In genomic region chr9:130186839-130187522, GRCh38 we compare ENCODE assay signal across 8 cellular contexts. TPM values are rescaled to one million over a fixed set of nuclear protein-coding genes. Genes with fewer than 3 reads are reported as not detected.
DNase-seq lines count a peak whose midpoint lies in the region; ATAC-seq and TF ChIP-seq lines count a peak whose summit lies in the region.

No MANE protein-coding gene starts in this region.

- H3K9me3 ChIP-seq in WERI-Rb-1 (ENCODE audit: severe bottlenecking) (no peaks in the 10 kb centered on the region), right cardiac atrium (ENCODE audit: control insufficient read depth, low read length) (no peaks in the 10 kb centered on the region), tibial artery (no peaks in the 10 kb centered on the region)

- no peak overlapping the region for H3K27ac Mint-ChIP-seq in activated naive CD8-positive, alpha-beta T cell treated with anti-CD3 and anti-CD28 coated beads, Interleukin-2, amount 50 U/mL, for 24 hours
- no peak overlapping the region for H3K27ac Mint-ChIP-seq in activated naive CD8-positive, alpha-beta T cell treated with anti-CD3 and anti-CD28 coated beads for 36 hours
- no peak overlapping the region for H3K27ac Mint-ChIP-seq in T-helper 2 cell treated with Interferon-gamma antibody and Interleukin-4, amounts not matched to agents 5 μg/mL and 100 μg/mL, for 36 hours

- H3K27ac ChIP-seq in WERI-Rb-1: no peak overlapping the region; the same call in 1 of the 2 replicates
- no peak overlapping the region for H3K27ac ChIP-seq in right cardiac atrium (ENCODE audit: low read length)
- peak overlapping the region; percentile 93 to 95 for H3K27ac ChIP-seq in tibial artery

- no peak overlapping the region for H3K4me3 ChIP-seq in WERI-Rb-1 (ENCODE audit: low read depth, low read length)
- no peak overlapping the region for H3K4me3 ChIP-seq in right cardiac atrium (ENCODE audit: low read length)
- H3K4me3 ChIP-seq in tibial artery: peak overlapping the region; percentile 55 to 63

- no peaks in the 10 kb centered on the region for H3K27me3 ChIP-seq in WERI-Rb-1 (ENCODE audit: insufficient read depth, low read depth, severe bottlenecking)
- no peaks in the 10 kb centered on the region for H3K27me3 ChIP-seq in right cardiac atrium (ENCODE audit: control insufficient read depth, insufficient read depth)
- no peaks in the 10 kb centered on the region for H3K27me3 ChIP-seq in tibial artery

- H3K4me1 ChIP-seq in right cardiac atrium (ENCODE audit: control insufficient read depth, insufficient read depth, low read length) (peaks cover 7% of the 10 kb centered on the region), tibial artery (peaks cover 0 to 100% (median 85%) of the 10 kb centered on the region in 4 donors)

- ATAC-seq in activated naive CD8-positive, alpha-beta T cell treated with anti-CD3 and anti-CD28 coated beads, Interleukin-2, amount 50 U/mL, for 24 hours: peak; percentile 63
- ATAC-seq in right cardiac atrium: peak; percentile 78 to 83

- no peaks in the 10 kb centered on the region for H3K36me3 Mint-ChIP-seq in activated naive CD8-positive, alpha-beta T cell treated with anti-CD3 and anti-CD28 coated beads, Interleukin-2, amount 50 U/mL, for 24 hours (ENCODE audit: low read depth)
- H3K36me3 Mint-ChIP-seq in activated naive CD8-positive, alpha-beta T cell treated with anti-CD3 and anti-CD28 coated beads for 36 hours: no peaks in the 10 kb centered on the region
- H3K36me3 Mint-ChIP-seq in T-helper 2 cell treated with Interferon-gamma antibody and Interleukin-4, amounts not matched to agents 5 μg/mL and 100 μg/mL, for 36 hours (ENCODE audit: low read depth): no peaks in the 10 kb centered on the region

- no peak overlapping the region for H3K4me3 Mint-ChIP-seq in activated naive CD8-positive, alpha-beta T cell treated with anti-CD3 and anti-CD28 coated beads, Interleukin-2, amount 50 U/mL, for 24 hours
- H3K4me3 Mint-ChIP-seq in activated naive CD8-positive, alpha-beta T cell treated with anti-CD3 and anti-CD28 coated beads for 36 hours: no peak overlapping the region
- H3K4me3 Mint-ChIP-seq in T-helper 2 cell treated with Interferon-gamma antibody and Interleukin-4, amounts not matched to agents 5 μg/mL and 100 μg/mL, for 36 hours: no peak overlapping the region

- H3K36me3 ChIP-seq in WERI-Rb-1 (peaks cover 39% of the 10 kb centered on the region), tibial artery (no peaks in the 10 kb centered on the region)

- no peaks in the 10 kb centered on the region for H3K9me3 Mint-ChIP-seq in activated naive CD8-positive, alpha-beta T cell treated with anti-CD3 and anti-CD28 coated beads, Interleukin-2, amount 50 U/mL, for 24 hours
- H3K9me3 Mint-ChIP-seq in activated naive CD8-positive, alpha-beta T cell treated with anti-CD3 and anti-CD28 coated beads for 36 hours: no peaks in the 10 kb centered on the region
- H3K9me3 Mint-ChIP-seq in T-helper 2 cell treated with Interferon-gamma antibody and Interleukin-4, amounts not matched to agents 5 μg/mL and 100 μg/mL, for 36 hours: no peaks in the 10 kb centered on the region

- intact Hi-C loops in right cardiac atrium (cut with DNase I): no loop called here
- intact Hi-C loops in tibial artery (cut with DNase I; ENCODE audit: low total_unique reads): no loop called here

- H3K27me3 Mint-ChIP-seq in activated naive CD8-positive, alpha-beta T cell treated with anti-CD3 and anti-CD28 coated beads, Interleukin-2, amount 50 U/mL, for 24 hours: no peaks in the 10 kb centered on the region
- no peaks in the 10 kb centered on the region for H3K27me3 Mint-ChIP-seq in activated naive CD8-positive, alpha-beta T cell treated with anti-CD3 and anti-CD28 coated beads for 36 hours
- H3K27me3 Mint-ChIP-seq in T-helper 2 cell treated with Interferon-gamma antibody and Interleukin-4, amounts not matched to agents 5 μg/mL and 100 μg/mL, for 36 hours (ENCODE audit: low read depth): no peaks in the 10 kb centered on the region

- no peaks in the 10 kb centered on the region for H3K4me1 Mint-ChIP-seq in activated naive CD8-positive, alpha-beta T cell treated with anti-CD3 and anti-CD28 coated beads, Interleukin-2, amount 50 U/mL, for 24 hours
- H3K4me1 Mint-ChIP-seq in activated naive CD8-positive, alpha-beta T cell treated with anti-CD3 and anti-CD28 coated beads for 36 hours: peaks cover 2% of the 10 kb centered on the region
- H3K4me1 Mint-ChIP-seq in T-helper 2 cell treated with Interferon-gamma antibody and Interleukin-4, amounts not matched to agents 5 μg/mL and 100 μg/mL, for 36 hours (ENCODE audit: low read depth): no peaks in the 10 kb centered on the region

- 72% methylated on average over 25 of the region's 25 CpGs for WGBS in right cardiac atrium

- TF ChIP-seq CTCF in WERI-Rb-1 (IDR thresholded peaks at IDR 0.05; ENCODE audit: low read depth, low read length) (no peak), tibial artery (IDR thresholded peaks at IDR 0.05) (no peak)

- DNase-seq in activated naive CD8-positive, alpha-beta T cell treated with anti-CD3 and anti-CD28 coated beads, Interleukin-2, amount 50 U/mL, for 24 hours: no peak
- DNase-seq in activated naive CD8-positive, alpha-beta T cell treated with anti-CD3 and anti-CD28 coated beads for 36 hours: no peak
- DNase-seq in WERI-Rb-1 (peak; percentile 53), right cardiac atrium (peak in 2 of 3 donors; percentile 78 to 80), tibial artery (peak; percentile 75 to 94), NK-92 (lab: John Stamatoyannopoulos, UW; ENCODE audit: unreplicated experiment) (no peak), NCI-H2171 treated with DMSO at 0.1 percent for 48 hours (lab: John Stamatoyannopoulos, UW) (no peak)
- DNase-seq in T-helper 2 cell treated with Interferon-gamma antibody and Interleukin-4, amounts not matched to agents 5 μg/mL and 100 μg/mL, for 36 hours (ENCODE audit: low spot score): no peak

RNA-seq across cellular contexts. Expression of gene NCS1, which starts 14.8 kb away (rescaled TPM):
- 10 to 100 TPM; 10.5 to 11.9 TPM for total RNA-seq in activated naive CD8-positive, alpha-beta T cell treated with anti-CD3 and anti-CD28 coated beads for 36 hours
- total RNA-seq in right cardiac atrium: 10 to 100 TPM; 16.6 to 46.9 (median 19.0) TPM
- 9.3 TPM for polyA plus RNA-seq in right cardiac atrium

Comparison
In these comparisons a context has a peak if more than half of its experiments do, and no peak if none do; other contexts are left out.
1. DNase-seq: peak in WERI-Rb-1 (single experiment), right cardiac atrium (2 of 3) and tibial artery (2 of 2); none in activated naive CD8-positive, alpha-beta T cell treated with anti-CD3 and anti-CD28 coated beads, Interleukin-2, amount 50 U/mL, for 24 hours (single experiment), activated naive CD8-positive, alpha-beta T cell treated with anti-CD3 and anti-CD28 coated beads for 36 hours (single experiment), T-helper 2 cell treated with Interferon-gamma antibody and Interleukin-4, amounts not matched to agents 5 μg/mL and 100 μg/mL, for 36 hours (single experiment), NK-92 (single experiment) and NCI-H2171 treated with DMSO at 0.1 percent for 48 hours (single experiment).
2. H3K27ac ChIP-seq: peak in tibial artery (2 of 2); none in WERI-Rb-1 (single experiment) and right cardiac atrium (single experiment).
3. H3K4me3 ChIP-seq: peak in tibial artery (2 of 2); none in WERI-Rb-1 (single experiment) and right cardiac atrium (single experiment).